Comparison of ENCODE assay signal across 19 cellular contexts in genomic region chr5:137214446-137215189, GRCh38.
A peak's percentile ranks its signal among the peaks of the same experiment; 100 is the strongest.
DNase-seq lines count a peak whose midpoint lies in the region; ATAC-seq and TF ChIP-seq lines count a peak whose summit lies in the region.
"Had no signal": no experiment of that assay in that cellular context is flagged by ENCODE, and none has a peak within 500 bp of the region (broad histone marks: within the 10 kb centered on the region; RNA-seq: fewer than 3 reads in every experiment).

No MANE protein-coding gene starts in this region.

- H3K4me3 Mint-ChIP-seq in activated CD8-positive, alpha-beta T cell treated with anti-CD3 and anti-CD28 coated beads for 36 hours: no peak overlapping the region
- no peak overlapping the region for H3K4me3 Mint-ChIP-seq in activated T-helper 17 cell treated with anti-CD3 and anti-CD28 coated beads, Interleukin-2, amount 50 U/mL, for 72 hours
- H3K4me3 Mint-ChIP-seq: CD14-positive monocyte had no signal

- WGBS in hepatocyte (ENCODE audit: low lambda C conversion rate, missing lambda C conversion rate): 53% methylated on average over 2 of the region's 2 CpGs
- 49% methylated on average over 2 of the region's 2 CpGs for WGBS in smooth muscle cell (ENCODE audit: low lambda C conversion rate)

- H3K27ac ChIP-seq in PC-3 (ENCODE audit: low read length): no peak overlapping the region
- H3K27ac ChIP-seq in hepatocyte: peak overlapping the region; percentile 17
- peak overlapping the region; percentile 8 for H3K27ac ChIP-seq in smooth muscle cell (ENCODE audit: low read depth)

- H3K79me2 ChIP-seq in PC-3 (ENCODE audit: low read length) (no peaks in the 10 kb centered on the region), hepatocyte (no peaks in the 10 kb centered on the region), smooth muscle cell (ENCODE audit: low read depth) (no peaks in the 10 kb centered on the region)

- no TSS peak for BruUV-seq in PC-3 (replicated peaks; lab: Mats Ljungman, UMichigan)

- CTCF ChIA-PET in PC-3 (lab: Charles Lee): no interaction called here
- CTCF ChIA-PET in activated CD8-positive, alpha-beta T cell treated with anti-CD3 and anti-CD28 coated beads for 36 hours (lab: Charles Lee): no interaction called here

- no peaks in the 10 kb centered on the region for H3K27me3 ChIP-seq in PC-3 (ENCODE audit: low read length)
- no peaks in the 10 kb centered on the region for H3K27me3 ChIP-seq in hepatocyte
- H3K27me3 ChIP-seq in smooth muscle cell (ENCODE audit: low read depth): no peaks in the 10 kb centered on the region

- TF ChIP-seq CTCF in PC-3 (conservative IDR thresholded peaks at IDR 0.05; ENCODE audit: low read depth, low read length) (no peak), hepatocyte (IDR thresholded peaks at IDR 0.05; ENCODE audit: poor library complexity) (no peak), smooth muscle cell (IDR thresholded peaks at IDR 0.05; ENCODE audit: borderline replicate concordance, insufficient read depth, poor library complexity, severe bottlenecking) (no peak)
- no peak for TF ChIP-seq CTCF in activated CD8-positive, alpha-beta T cell treated with anti-CD3 and anti-CD28 coated beads for 36 hours (IDR thresholded peaks at IDR 0.05)

- H3K27me3 Mint-ChIP-seq in activated CD8-positive, alpha-beta T cell treated with anti-CD3 and anti-CD28 coated beads for 36 hours: no peaks in the 10 kb centered on the region
- no peaks in the 10 kb centered on the region for H3K27me3 Mint-ChIP-seq in activated T-helper 17 cell treated with anti-CD3 and anti-CD28 coated beads, Interleukin-2, amount 50 U/mL, for 72 hours

- H3K4me2 ChIP-seq in PC-3 (ENCODE audit: low read length) (no peak overlapping the region), hepatocyte (peak overlapping the region; percentile 42), smooth muscle cell (peak overlapping the region; percentile 34)

- no peaks in the 10 kb centered on the region for H3K36me3 ChIP-seq in PC-3 (ENCODE audit: low read depth, low read length)
- no peaks in the 10 kb centered on the region for H3K36me3 ChIP-seq in hepatocyte (replicated peaks; ENCODE audit: insufficient read depth, low read depth)
- no peaks in the 10 kb centered on the region for H3K36me3 ChIP-seq in smooth muscle cell (ENCODE audit: low read depth)

- H3F3A ChIP-seq in PC-3 (ENCODE audit: low read length, unreplicated experiment) (no peaks in the 10 kb centered on the region), smooth muscle cell (ENCODE audit: low read depth) (no peaks in the 10 kb centered on the region)

- peak; percentile 29; the same call in 1 of the 2 replicates for ATAC-seq in PC-3
- ATAC-seq in activated CD8-positive, alpha-beta T cell treated with anti-CD3 and anti-CD28 coated beads for 36 hours: no peak
- ATAC-seq in GM21515 (IDR thresholded peaks at IDR 0.05; ENCODE audit: unreplicated experiment): no peak
- no peak for ATAC-seq in activated T-helper 17 cell treated with anti-CD3 and anti-CD28 coated beads, Interleukin-2, amount 50 U/mL, for 72 hours (replicated peaks)
- ATAC-seq: K562, Panc1, SK-N-SH treated with all-trans-retinoic acid at 6 μM for 48 hours had no signal

- H3K9ac ChIP-seq in PC-3 (ENCODE audit: low read length): no peak overlapping the region
- no peak overlapping the region for H3K9ac ChIP-seq in smooth muscle cell (ENCODE audit: low read depth)

- H3K9me3 ChIP-seq in PC-3 (ENCODE audit: low read length): no peaks in the 10 kb centered on the region
- H3K9me3 ChIP-seq in hepatocyte (ENCODE audit: low read depth): no peaks in the 10 kb centered on the region
- no peaks in the 10 kb centered on the region for H3K9me3 ChIP-seq in smooth muscle cell (replicated peaks; ENCODE audit: low read depth)

- peak; percentile 33 for DNase-seq in Daoy (ENCODE audit: low read depth)
- DNase-seq in PC-3: peak; percentile 11
- no peak for DNase-seq in hepatocyte (ENCODE audit: low spot score)
- no peak for DNase-seq in smooth muscle cell (lab: John Stamatoyannopoulos, UW; ENCODE audit: unreplicated experiment)
- DNase-seq in activated CD8-positive, alpha-beta T cell treated with anti-CD3 and anti-CD28 coated beads for 36 hours: no peak
- DNase-seq: ACHN, AML-193, DMS153, GOT3, NCI-H1436 treated with DMSO at 0.1 percent for 48 hours, NCI-H2081, NCI-H510A treated with DMSO at 0.1 percent for 48 hours, Right ventricle myocardium superior had no signal

- H3K4me1 ChIP-seq in PC-3 (ENCODE audit: insufficient read depth, low read length): peaks cover 45% of the 10 kb centered on the region
- H3K4me1 ChIP-seq in hepatocyte (ENCODE audit: insufficient read depth): peaks cover 7% of the 10 kb centered on the region
- H3K4me1 ChIP-seq in smooth muscle cell (ENCODE audit: low read depth): no peaks in the 10 kb centered on the region

- H3K4me3 ChIP-seq in PC-3 (ENCODE audit: low read length) (no peak overlapping the region), hepatocyte (no peak overlapping the region), smooth muscle cell (no peak overlapping the region)
- H3K4me3 ChIP-seq: K562 had no signal

- intact Hi-C loops in PC-3 (cut with micrococcal nuclease): loop anchor here (5.0 kb wide), 1 partner anchor 122 kb away; no protein-coding TSS in a partner anchor
- intact Hi-C loops in activated CD8-positive, alpha-beta T cell treated with anti-CD3 and anti-CD28 coated beads for 36 hours (cut with micrococcal nuclease): no loop called here

- H4K20me1 ChIP-seq in PC-3 (ENCODE audit: low read length) (no peaks in the 10 kb centered on the region), hepatocyte (ENCODE audit: insufficient read depth, poor library complexity, severe bottlenecking) (no peaks in the 10 kb centered on the region), smooth muscle cell (ENCODE audit: low read depth) (no peaks in the 10 kb centered on the region)

- H3K4me1 Mint-ChIP-seq in activated CD8-positive, alpha-beta T cell treated with anti-CD3 and anti-CD28 coated beads for 36 hours (ENCODE audit: low read depth): no peaks in the 10 kb centered on the region
- no peaks in the 10 kb centered on the region for H3K4me1 Mint-ChIP-seq in activated T-helper 17 cell treated with anti-CD3 and anti-CD28 coated beads, Interleukin-2, amount 50 U/mL, for 72 hours
- H3K4me1 Mint-ChIP-seq: CD14-positive monocyte had no signal

- no peak overlapping the region for H3K27ac Mint-ChIP-seq in activated CD8-positive, alpha-beta T cell treated with anti-CD3 and anti-CD28 coated beads for 36 hours
- no peak overlapping the region for H3K27ac Mint-ChIP-seq in activated T-helper 17 cell treated with anti-CD3 and anti-CD28 coated beads, Interleukin-2, amount 50 U/mL, for 72 hours
- H3K27ac Mint-ChIP-seq: CD14-positive monocyte had no signal

- no peaks in the 10 kb centered on the region for H3K9me3 Mint-ChIP-seq in activated CD8-positive, alpha-beta T cell treated with anti-CD3 and anti-CD28 coated beads for 36 hours
- H3K9me3 Mint-ChIP-seq in activated T-helper 17 cell treated with anti-CD3 and anti-CD28 coated beads, Interleukin-2, amount 50 U/mL, for 72 hours: no peaks in the 10 kb centered on the region

- POLR2A ChIA-PET in PC-3 (lab: Charles Lee; ENCODE audit: unreplicated experiment): no interaction called here
- POLR2A ChIA-PET in activated CD8-positive, alpha-beta T cell treated with anti-CD3 and anti-CD28 coated beads for 36 hours (lab: Charles Lee): no interaction called here

- H3K36me3 Mint-ChIP-seq in activated CD8-positive, alpha-beta T cell treated with anti-CD3 and anti-CD28 coated beads for 36 hours (ENCODE audit: low read depth): no peaks in the 10 kb centered on the region
- no peaks in the 10 kb centered on the region for H3K36me3 Mint-ChIP-seq in activated T-helper 17 cell treated with anti-CD3 and anti-CD28 coated beads, Interleukin-2, amount 50 U/mL, for 72 hours (ENCODE audit: low read depth)
- H3K36me3 Mint-ChIP-seq: CD14-positive monocyte had no signal

- H2AFZ ChIP-seq in PC-3 (ENCODE audit: low read length) (no peak overlapping the region), hepatocyte (no peak overlapping the region), smooth muscle cell (ENCODE audit: low read depth) (no peak overlapping the region)

- H3K9me2 ChIP-seq in PC-3 (replicated peaks; ENCODE audit: low read length) (no peaks in the 10 kb centered on the region), hepatocyte (replicated peaks; ENCODE audit: insufficient read depth) (no peaks in the 10 kb centered on the region)

Comparison
In these comparisons a context has a peak if more than half of its experiments do, and no peak if none do; other contexts are left out.
1. DNase-seq: peak in Daoy (single experiment) and PC-3 (single experiment); none in hepatocyte (single experiment), smooth muscle cell (single experiment) and activated CD8-positive, alpha-beta T cell treated with anti-CD3 and anti-CD28 coated beads for 36 hours (single experiment).